ENCODE assay signal across 9 cellular contexts in genomic region chr11:130449996-130450419, GRCh38.
A peak's percentile ranks its signal among the peaks of the same experiment; 100 is the strongest.
DNase-seq lines count a peak whose midpoint lies in the region; TF ChIP-seq lines count a peak whose summit lies in the region.
"Had no signal": no experiment of that assay in that cellular context is flagged by ENCODE, and none has a peak within 500 bp of the region (broad histone marks: within the 10 kb centered on the region; RNA-seq: fewer than 3 reads in every experiment).

No MANE protein-coding gene starts in this region.

- H3K4me3 ChIP-seq in epithelial cell of esophagus (ENCODE audit: low read length) = peak overlapping the region; percentile 48
- H3K4me3 ChIP-seq in tibial artery = peak overlapping the region; percentile 70 to 78

- no peaks in the 10 kb centered on the region for H3K36me3 ChIP-seq in tibial artery

- peak; percentile 24 for DNase-seq in activated CD4-positive, alpha-beta T cell treated with anti-CD3 and anti-CD28 coated beads for 48 hours
- DNase-seq in activated CD4-positive, alpha-beta T cell treated with anti-CD3 and anti-CD28 coated beads for 4 hours = no peak
- DNase-seq in epithelial cell of esophagus (ENCODE audit: low read depth) (peak; percentile 54), medulla oblongata (ENCODE audit: extremely low spot score) (peak; percentile 32), tibial artery (peak; percentile 90 to 98), NCI-H345 (lab: John Stamatoyannopoulos, UW) (no peak), Ammon's horn (ENCODE audit: low spot score) (no peak), NCI-H1092 (lab: John Stamatoyannopoulos, UW) (no peak)

- H3K27ac ChIP-seq in tibial artery = peak overlapping the region; percentile 89 to 94
- H3K27ac ChIP-seq: C4-2B had no signal

- peaks cover 0 to 52% (median 31%) of the 10 kb centered on the region in 4 donors for H3K4me1 ChIP-seq in tibial artery

- TF ChIP-seq CTCF in epithelial cell of esophagus (IDR thresholded peaks at IDR 0.05; ENCODE audit: insufficient read depth, low read depth, low read length, missing control alignments) = peak; percentile 31
- TF ChIP-seq CTCF in tibial artery (IDR thresholded peaks at IDR 0.05) = peak; percentile 79 to 92

- intact Hi-C loops in tibial artery (cut with DNase I; ENCODE audit: low total_unique reads) = no loop called here

- H3K27me3 ChIP-seq in tibial artery = no peaks in the 10 kb centered on the region

- no peaks in the 10 kb centered on the region for H3K9me3 ChIP-seq in tibial artery

Comparison
In these comparisons a context has a peak if more than half of its experiments do, and no peak if none do; other contexts are left out.
1. DNase-seq: peak in activated CD4-positive, alpha-beta T cell treated with anti-CD3 and anti-CD28 coated beads for 48 hours (single experiment), epithelial cell of esophagus (single experiment), medulla oblongata (single experiment) and tibial artery (2 of 2); none in activated CD4-positive, alpha-beta T cell treated with anti-CD3 and anti-CD28 coated beads for 4 hours (0 of 2), NCI-H345 (single experiment), Ammon's horn (single experiment) and NCI-H1092 (single experiment).